35 cellular contexts compared by ENCODE assay signal in the genomic region with DNA sequence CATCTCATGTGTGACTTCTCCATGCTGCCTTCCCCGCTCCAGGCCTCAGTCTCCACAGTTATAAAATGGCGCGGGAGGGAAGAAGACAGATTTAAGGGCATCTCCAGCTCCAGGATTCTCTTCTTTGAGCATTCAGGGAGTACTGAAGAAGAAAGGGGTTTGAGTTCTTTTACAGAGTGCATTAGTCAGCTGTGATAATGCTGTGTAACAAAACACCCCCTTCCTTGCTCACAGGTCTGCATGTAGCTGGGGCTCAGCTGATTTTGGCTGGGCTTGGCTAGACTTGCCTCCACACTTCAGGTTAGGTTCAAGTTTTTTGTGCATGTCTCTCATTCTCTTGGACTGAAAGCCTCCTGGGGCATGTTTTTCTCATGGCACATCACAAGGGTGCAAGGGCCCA.
"Had no signal": no experiment of that assay in that cellular context is flagged by ENCODE, and none has a peak within 500 bp of the region (broad histone marks: within the 10 kb centered on the region; RNA-seq: fewer than 3 reads in every experiment).

No MANE protein-coding gene starts in this region.

- H3K4me3 ChIP-seq: MG63 had no signal

- DNase-seq: Kasumi-1, MG63, MM.1S, MV-4-11, NCI-H1048, NCI-H1092, NCI-H1092 treated with DMSO at 0.1 percent for 48 hours, NCI-H1105, NCI-H1105 treated with DMSO at 0.1 percent for 48 hours, NCI-H1417, NCI-H1417 treated with DMSO at 0.1 percent for 48 hours, NCI-H1436, NCI-H1436 treated with DMSO at 0.1 percent for 48 hours, NCI-H146, NCI-H1694, NCI-H1694 treated with DMSO at 0.1 percent for 48 hours, NCI-H187, NCI-H187 treated with DMSO at 0.1 percent for 48 hours, NCI-H1930, NCI-H2029, NCI-H2029 treated with DMSO at 0.1 percent for 48 hours, NCI-H2081, NCI-H2081 treated with DMSO at 0.1 percent for 48 hours, NCI-H2107, NCI-H2171, NCI-H2171 treated with DMSO at 0.1 percent for 48 hours, NCI-H2227 treated with DMSO at 0.1 percent for 48 hours, NCI-H226, NCI-H345, NCI-H446, NCI-H446 treated with DMSO at 0.1 percent for 48 hours, NCI-H510A, NCI-H510A treated with DMSO at 0.1 percent for 48 hours, NCI-H524, NCI-H524 treated with DMSO at 0.1 percent for 48 hours had no signal

- H3K27me3 ChIP-seq: MG63 had no signal

- H3K36me3 ChIP-seq: MG63 had no signal
